In genomic region chr17:17783825-17784598, GRCh38 we compare ENCODE assay signal across 8 cellular contexts. TPM values are rescaled to one million over a fixed set of nuclear protein-coding genes. Genes with fewer than 3 reads are reported as not detected.
DNase-seq lines count a peak whose midpoint lies in the region; ATAC-seq and TF ChIP-seq lines count a peak whose summit lies in the region.

No MANE protein-coding gene starts in this region.

- H3K79me2 ChIP-seq in mammary epithelial cell (ENCODE audit: insufficient read depth, low read length) = peaks cover 81% of the 10 kb centered on the region

- H3K27me3 ChIP-seq in mammary epithelial cell (ENCODE audit: insufficient read depth, low read length) (no peaks in the 10 kb centered on the region), spleen (replicated peaks in 1 of 7) (peaks cover 0 to 39% (median 21%) of the 10 kb centered on the region in 7 donors)

- H2AFZ ChIP-seq in mammary epithelial cell (ENCODE audit: low read depth, low read length) = no peak overlapping the region

- CTCF ChIA-PET in mammary epithelial cell (lab: Charles Lee; ENCODE audit: low non-redundant PET) = no interaction called here

- in situ Hi-C loops in mammary epithelial cell (cut with MboI; ENCODE audit: low sequenced_read_pairs in 2 of 2) = loop anchor here in 1 of 2 donors (25.0 kb wide), 1 partner anchor 422 kb away; no protein-coding TSS in a partner anchor

- intact Hi-C loops in mammary epithelial cell (cut with micrococcal nuclease) = no loop called here
- intact Hi-C loops in spleen (cut with DNase I; ENCODE audit: low total_unique reads) = no loop called here

- ATAC-seq in GM21447 (IDR thresholded peaks at IDR 0.05; ENCODE audit: unreplicated experiment) = peak; percentile 8
- no peak for ATAC-seq in GM18519 (IDR thresholded peaks at IDR 0.05; ENCODE audit: low FRiP score, unreplicated experiment)

- no peak for DNase-seq in AG09309 (ENCODE audit: low read depth)
- DNase-seq in NCI-H774 (lab: John Stamatoyannopoulos, UW) = peak; percentile 0
- DNase-seq in mammary epithelial cell = no peak
- DNase-seq in kidney glomerular epithelial cell (lab: John Stamatoyannopoulos, UW) = peak; percentile 58
- DNase-seq in spleen = peak; percentile 88
- DNase-seq in RKO (ENCODE audit: low spot score) = no peak

- H3K4me3 ChIP-seq in AG09309 (ENCODE audit: control insufficient read depth, low read depth, low read length) (peak overlapping the region; percentile 30; the same call in 1 of the 2 replicates), mammary epithelial cell (replicated peaks in 1 of 3; ENCODE audit: insufficient read depth in 1 of 3, low read depth in 2 of 3, low read length in 3 of 3) (no peak overlapping the region), spleen (peak overlapping the region; percentile 44 to 71 (median 54))

- H3K27ac ChIP-seq in mammary epithelial cell (ENCODE audit: insufficient read depth, low read depth, low read length) = no peak overlapping the region
- peak overlapping the region in 6 of 8 donors; percentile 41 to 75 (median 71) for H3K27ac ChIP-seq in spleen

- H3K36me3 ChIP-seq in mammary epithelial cell (ENCODE audit: insufficient read depth, low read length) (no peaks in the 10 kb centered on the region), spleen (no peaks in the 10 kb centered on the region)

- no peak for TF ChIP-seq CTCF in AG09309 (IDR thresholded peaks at IDR 0.05; ENCODE audit: control insufficient read depth, insufficient read depth, low read depth, low read length, missing control alignments)
- TF ChIP-seq CTCF in mammary epithelial cell (conservative IDR thresholded peaks at IDR 0.05 in 1 of 2, IDR thresholded peaks at IDR 0.05 in 1 of 2; ENCODE audit: extremely low read depth in 1 of 2, insufficient read depth in 1 of 2, low read depth in 1 of 2, low read length in 2 of 2) = no peak
- no peak for TF ChIP-seq CTCF in spleen (IDR thresholded peaks at IDR 0.05 in 8 of 11, conservative IDR thresholded peaks at IDR 0.05 in 3 of 11)

- H3K9ac ChIP-seq in mammary epithelial cell (ENCODE audit: insufficient read depth, low read length) = no peak overlapping the region

- peaks cover 9% of the 10 kb centered on the region for H4K20me1 ChIP-seq in mammary epithelial cell (ENCODE audit: insufficient read depth, low read length)

- peak overlapping the region; percentile 88 for H3K4me2 ChIP-seq in mammary epithelial cell (ENCODE audit: insufficient read depth, low read depth, low read length)

- H3K4me1 ChIP-seq in mammary epithelial cell (ENCODE audit: insufficient read depth, low read length) (peaks cover 48% of the 10 kb centered on the region), spleen (peaks cover 29 to 78% (median 55%) of the 10 kb centered on the region in 6 donors)

- H3K9me3 ChIP-seq in mammary epithelial cell (replicated peaks; ENCODE audit: insufficient read depth, low read length) = no peaks in the 10 kb centered on the region
- no peaks in the 10 kb centered on the region for H3K9me3 ChIP-seq in spleen

- WGBS in mammary epithelial cell (ENCODE audit: low coverage, missing lambda C conversion rate) = 73% methylated on average over 9 of the region's 35 CpGs
- WGBS in spleen, 5 donors = 9 to 20% (median 10%) methylated on average over 31 to 35 of the region's 35 CpGs

- dilution Hi-C loops in mammary epithelial cell (cut with HindIII; ENCODE audit: low sequenced_read_pairs) = no loop called here

- no TSS peak for BruUV-seq in mammary epithelial cell (replicated peaks; lab: Mats Ljungman, UMichigan)

- no peak for TF ChIP-seq POLR2A in spleen (IDR thresholded peaks at IDR 0.05)

RNA-seq across cellular contexts. Expression of gene SREBF1, which starts 52.8 kb away (rescaled TPM):
- total RNA-seq in mammary epithelial cell (100 to 1,000 TPM; 109 to 173 TPM), spleen (10 to 100 TPM; 35.4 to 74.8 (median 56.7) TPM)
- polyA plus RNA-seq in mammary epithelial cell (71.5 TPM), spleen (10 to 100 TPM; 25.0 to 38.2 (median 33.7) TPM)
- 152 TPM for polyA minus RNA-seq in mammary epithelial cell

Comparison
In these comparisons a context has a peak if more than half of its experiments do, and no peak if none do; other contexts are left out.
1. DNase-seq: peak in NCI-H774 (single experiment), kidney glomerular epithelial cell (single experiment) and spleen (single experiment); none in AG09309 (single experiment), mammary epithelial cell (single experiment) and RKO (single experiment).
2. H3K4me3 ChIP-seq: peak in AG09309 (single experiment) and spleen (8 of 8); none in mammary epithelial cell (0 of 3).